In the genomic region with DNA sequence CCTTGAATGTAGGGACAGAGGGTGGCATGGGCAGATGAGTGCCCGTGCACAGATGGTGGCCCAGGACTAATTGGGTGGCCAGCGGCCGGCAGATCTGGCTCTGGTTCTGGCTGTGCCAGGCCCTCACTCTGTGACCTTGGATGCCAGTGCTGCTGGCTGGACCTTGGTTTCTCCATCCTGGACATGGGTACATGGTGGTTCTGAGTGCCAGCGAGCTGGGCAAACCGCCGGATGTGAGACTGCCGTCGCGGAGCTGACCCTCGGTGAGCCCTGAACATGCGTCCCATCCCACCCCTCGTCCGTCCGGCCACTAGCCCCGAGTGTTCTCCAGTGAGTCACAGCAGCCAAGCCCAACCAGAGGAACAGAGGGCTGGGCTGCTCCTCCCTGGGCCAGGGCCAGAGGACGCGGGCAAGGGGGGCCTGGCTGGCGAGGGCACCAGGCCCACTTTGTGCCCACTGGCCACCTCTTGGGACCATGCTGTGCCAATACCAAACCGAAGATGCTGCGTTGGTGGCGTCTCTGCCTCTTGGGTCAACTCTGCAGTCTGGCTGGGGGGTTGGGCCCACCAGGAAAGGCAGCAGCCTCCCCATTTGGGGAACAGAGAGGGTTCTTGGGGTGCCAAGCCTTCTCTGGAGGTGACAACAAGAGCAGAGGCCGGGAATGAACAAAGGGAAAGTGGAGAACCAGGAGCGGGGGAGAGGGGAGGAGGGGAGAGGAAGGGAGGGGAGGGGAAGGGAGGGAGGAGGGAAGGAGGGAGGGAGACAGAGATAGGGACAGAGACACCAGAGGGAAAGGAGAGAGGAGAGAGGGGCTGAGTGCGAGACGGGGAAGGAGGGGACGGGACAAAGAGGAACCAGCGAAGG, we compare ENCODE assay signal across 8 cellular contexts. TPM values are rescaled to one million over a fixed set of nuclear protein-coding genes. Genes with fewer than 3 reads are reported as not detected.
DNase-seq lines count a peak whose midpoint lies in the region; ATAC-seq, FAIRE-seq and TF ChIP-seq lines count a peak whose summit lies in the region.

No MANE protein-coding gene starts in this region.

- TF ChIP-seq CTCF in fibroblast of lung (conservative IDR thresholded peaks at IDR 0.05 in 1 of 2, IDR thresholded peaks at IDR 0.05 in 1 of 2; ENCODE audit: low read depth in 1 of 2, low read length in 2 of 2): no peak

- peaks cover 0 to 39% (median 14%) of the 10 kb centered on the region in 7 donors for H3K4me1 Mint-ChIP-seq in naive thymus-derived CD4-positive, alpha-beta T cell

- POLR2A ChIA-PET in naive thymus-derived CD4-positive, alpha-beta T cell (lab: Charles Lee): interaction anchor here (0.6 kb wide), 1 partner anchor 10 kb away, joined by 3 read pairs; no protein-coding TSS in a partner anchor

- DNase-seq in GM04503 (ENCODE audit: low read depth): peak; percentile 46
- peak; percentile 83 for DNase-seq in RCC 7860 (ENCODE audit: low spot score)
- peak; percentile 89 to 92 for DNase-seq in fibroblast of lung (ENCODE audit: low read depth in 2 of 2)
- DNase-seq in naive thymus-derived CD4-positive, alpha-beta T cell: no peak
- no peak for DNase-seq in activated effector memory CD4-positive, alpha-beta T cell treated with anti-CD3 and anti-CD28 coated beads, Interleukin-2, amount 50 U/mL, for 16 hours
- no peak for DNase-seq in stimulated activated naive CD4-positive, alpha-beta T cell (lab: John Stamatoyannopoulos, UW)

- H3K79me2 ChIP-seq in fibroblast of lung (ENCODE audit: control insufficient read depth, insufficient read depth, low read length): no peaks in the 10 kb centered on the region

- H3K36me3 ChIP-seq in fibroblast of lung (ENCODE audit: control insufficient read depth, insufficient read depth, low read length): no peaks in the 10 kb centered on the region
- H3K36me3 ChIP-seq in naive thymus-derived CD4-positive, alpha-beta T cell (ENCODE audit: control insufficient read depth in 2 of 3, insufficient read depth in 3 of 3, low read length in 3 of 3): peaks cover 0 to 39% (median 0%) of the 10 kb centered on the region in 3 experiments

- no peak overlapping the region for H3K9ac ChIP-seq in fibroblast of lung (ENCODE audit: insufficient read depth, low read length)

- no peak overlapping the region for H3K4me3 Mint-ChIP-seq in naive thymus-derived CD4-positive, alpha-beta T cell

- peaks cover 9% of the 10 kb centered on the region for H3K4me1 ChIP-seq in fibroblast of lung (ENCODE audit: control insufficient read depth, extremely low read depth, insufficient read depth, low read length)
- H3K4me1 ChIP-seq in naive thymus-derived CD4-positive, alpha-beta T cell (ENCODE audit: control insufficient read depth in 2 of 2, insufficient read depth in 2 of 2, low read length in 2 of 2): peaks cover 26 to 32% of the 10 kb centered on the region in 2 donors

- H3K27ac Mint-ChIP-seq in naive thymus-derived CD4-positive, alpha-beta T cell: peak overlapping the region in 4 of 9 donors; percentile 32 to 88 (median 60)

- H3K9me3 ChIP-seq in fibroblast of lung (ENCODE audit: control insufficient read depth, insufficient read depth, low read depth, low read length): no peaks in the 10 kb centered on the region
- no peaks in the 10 kb centered on the region for H3K9me3 ChIP-seq in naive thymus-derived CD4-positive, alpha-beta T cell (ENCODE audit: control insufficient read depth in 2 of 3, low read length in 3 of 3)

- H4K20me1 ChIP-seq in fibroblast of lung (ENCODE audit: control insufficient read depth, extremely low read depth, insufficient read depth, low read length): no peaks in the 10 kb centered on the region

- intact Hi-C loops in naive thymus-derived CD4-positive, alpha-beta T cell (cut with micrococcal nuclease): no loop called here

- peaks cover 5% of the 10 kb centered on the region for H3K27me3 ChIP-seq in fibroblast of lung (ENCODE audit: control insufficient read depth, insufficient read depth, low read length)
- no peaks in the 10 kb centered on the region for H3K27me3 ChIP-seq in naive thymus-derived CD4-positive, alpha-beta T cell (ENCODE audit: control insufficient read depth in 2 of 2, insufficient read depth in 2 of 2, low read length in 2 of 2)

- no peaks in the 10 kb centered on the region for H3K27me3 Mint-ChIP-seq in naive thymus-derived CD4-positive, alpha-beta T cell

- peak overlapping the region; percentile 82 for H3K4me2 ChIP-seq in fibroblast of lung (ENCODE audit: extremely low read depth, insufficient read depth, low read length)

- H3K4me3 ChIP-seq in fibroblast of lung (replicated peaks in 1 of 4; ENCODE audit: control extremely low read depth in 1 of 4, insufficient read depth in 1 of 4, low read depth in 3 of 4, low read length in 4 of 4): peak overlapping the region in 1 of 4 experiments; percentile 7
- H3K4me3 ChIP-seq in naive thymus-derived CD4-positive, alpha-beta T cell (ENCODE audit: low read length): no peak overlapping the region

- H3K27ac ChIP-seq in fibroblast of lung (ENCODE audit: insufficient read depth, low read length): peak overlapping the region; percentile 27
- peak overlapping the region; percentile 33 for H3K27ac ChIP-seq in naive thymus-derived CD4-positive, alpha-beta T cell (ENCODE audit: low read depth, low read length)

- H3K36me3 Mint-ChIP-seq in naive thymus-derived CD4-positive, alpha-beta T cell: peaks cover 0 to 4% (median 0%) of the 10 kb centered on the region in 5 donors

- ATAC-seq in naive thymus-derived CD4-positive, alpha-beta T cell: peak; percentile 83
- ATAC-seq in HG03432 (IDR thresholded peaks at IDR 0.05; ENCODE audit: unreplicated experiment): no peak
- ATAC-seq in GM19351 (IDR thresholded peaks at IDR 0.05; ENCODE audit: unreplicated experiment): no peak

- peak; percentile 74 for FAIRE-seq in RCC 7860 (lab: Jason Lieb, UNC)

- no peaks in the 10 kb centered on the region for H3K9me3 Mint-ChIP-seq in naive thymus-derived CD4-positive, alpha-beta T cell

- peak overlapping the region; percentile 60 for H2AFZ ChIP-seq in fibroblast of lung (ENCODE audit: low read length)

- CTCF ChIA-PET in naive thymus-derived CD4-positive, alpha-beta T cell (lab: Charles Lee): interaction anchor here (1.0 kb wide), 1 partner anchor 30 kb away, joined by 3 read pairs; no protein-coding TSS in a partner anchor

RNA-seq across cellular contexts. Expression of gene LSP1, which starts 10.7 kb away (rescaled TPM):
- total RNA-seq in fibroblast of lung: 1.8 and 6.7 TPM in 2 replicates
- 0.19 and 1.3 TPM in 2 replicates for polyA plus RNA-seq in fibroblast of lung
- polyA plus RNA-seq in fibroblast of lung (2012): 0.24 and 2.0 TPM in 2 replicates
- polyA minus RNA-seq in fibroblast of lung (ENCODE audit: low replicate concordance): not detected in 2 replicates
- total RNA-seq in naive thymus-derived CD4-positive, alpha-beta T cell: 100 to 1,000 TPM; 248 to 578 (median 289) TPM
- 100 to 1,000 TPM; 295 to 394 TPM for polyA plus RNA-seq in naive thymus-derived CD4-positive, alpha-beta T cell

RNA-seq across cellular contexts. Expression of gene TNNI2, which starts 24.8 kb away (rescaled TPM):
- total RNA-seq in fibroblast of lung: not detected in 2 replicates
- not detected in 2 replicates for polyA plus RNA-seq in fibroblast of lung
- polyA plus RNA-seq in fibroblast of lung (2012): not detected in 2 replicates
- not detected in 2 replicates for polyA minus RNA-seq in fibroblast of lung (ENCODE audit: low replicate concordance)
- total RNA-seq in naive thymus-derived CD4-positive, alpha-beta T cell: 1 to 10 TPM in 1 of 5 experiments, under 1 TPM in 1, not detected in 3; 0.61 to 8.8 TPM
- under 1 TPM in 1 of 2 donors, not detected in 1; 0.46 TPM for polyA plus RNA-seq in naive thymus-derived CD4-positive, alpha-beta T cell

RNA-seq across cellular contexts. Expression of gene PRR33, which starts 28.1 kb away (rescaled TPM):
- total RNA-seq in fibroblast of lung: not detected in 2 replicates
- polyA plus RNA-seq in fibroblast of lung: not detected in 2 replicates
- not detected in 2 replicates for polyA plus RNA-seq in fibroblast of lung (2012)
- not detected in 2 replicates for polyA minus RNA-seq in fibroblast of lung (ENCODE audit: low replicate concordance)
- total RNA-seq in naive thymus-derived CD4-positive, alpha-beta T cell: under 1 TPM in 2 of 5 experiments, not detected in 3; 0.07 to 0.10 TPM
- under 1 TPM in 1 of 2 donors, not detected in 1; 0.17 TPM for polyA plus RNA-seq in naive thymus-derived CD4-positive, alpha-beta T cell

RNA-seq across cellular contexts. Expression of gene SYT8, which starts 28.8 kb away (rescaled TPM):
- not detected in 2 replicates for total RNA-seq in fibroblast of lung
- polyA plus RNA-seq in fibroblast of lung: not detected in 2 replicates
- not detected in 2 replicates for polyA plus RNA-seq in fibroblast of lung (2012)
- not detected in 2 replicates for polyA minus RNA-seq in fibroblast of lung (ENCODE audit: low replicate concordance)
- not detected for total RNA-seq in naive thymus-derived CD4-positive, alpha-beta T cell
- not detected for polyA plus RNA-seq in naive thymus-derived CD4-positive, alpha-beta T cell

RNA-seq across cellular contexts. Expression of gene TNNT3, which starts 55.9 kb away (rescaled TPM):
- total RNA-seq in fibroblast of lung: 0.26 TPM in 1 of 2 replicates, not detected in the other
- not detected in 2 replicates for polyA plus RNA-seq in fibroblast of lung
- polyA plus RNA-seq in fibroblast of lung (2012): not detected in 2 replicates
- not detected in 2 replicates for polyA minus RNA-seq in fibroblast of lung (ENCODE audit: low replicate concordance)
- total RNA-seq in naive thymus-derived CD4-positive, alpha-beta T cell: 10 to 100 TPM in 4 of 5 experiments, 1 to 10 TPM in 1; 9.8 to 37.1 (median 19.7) TPM
- polyA plus RNA-seq in naive thymus-derived CD4-positive, alpha-beta T cell: under 1 TPM in 1 of 2 donors, not detected in 1; 0.31 TPM

Comparison
In these comparisons a context has a peak if more than half of its experiments do, and no peak if none do; other contexts are left out.
1. DNase-seq: peak in GM04503 (single experiment), RCC 7860 (single experiment) and fibroblast of lung (2 of 2); none in naive thymus-derived CD4-positive, alpha-beta T cell (0 of 9), activated effector memory CD4-positive, alpha-beta T cell treated with anti-CD3 and anti-CD28 coated beads, Interleukin-2, amount 50 U/mL, for 16 hours (single experiment) and stimulated activated naive CD4-positive, alpha-beta T cell (0 of 6).
2. RNA of gene LSP1, which starts 10.7 kb away (total RNA-seq): 248 to 578 TPM in naive thymus-derived CD4-positive, alpha-beta T cell; 1.8 to 6.7 TPM in fibroblast of lung; every median in the first group is over 10 times any median in the second.